8 cellular contexts compared by ENCODE assay signal in genomic region chr12:4272014-4272975, GRCh38.
A peak's percentile ranks its signal among the peaks of the same experiment; 100 is the strongest.
DNase-seq lines count a peak whose midpoint lies in the region; ATAC-seq and TF ChIP-seq lines count a peak whose summit lies in the region.

No MANE protein-coding gene starts in this region.

- no peaks in the 10 kb centered on the region for H3K9me3 ChIP-seq in BLaER1

- ATAC-seq in GM19372 (IDR thresholded peaks at IDR 0.05; ENCODE audit: low read depth, unreplicated experiment), result peak; percentile 58
- ATAC-seq in HG03039 (IDR thresholded peaks at IDR 0.05; ENCODE audit: unreplicated experiment), result no peak

- H3K4me3 ChIP-seq in BLaER1 (peak overlapping the region; percentile 55), HL-60 (replicated peaks; ENCODE audit: insufficient read depth, low read length) (peak overlapping the region; percentile 6; the same call in 1 of the 2 replicates)

- peak; percentile 43 to 87 for DNase-seq in HL-60 (ENCODE audit: low read depth in 1 of 2, low spot score in 1 of 2)
- DNase-seq in activated CD4-positive, CD25-positive, alpha-beta regulatory T cell treated with anti-CD3 and anti-CD28 coated beads, Interleukin-2, amount 50 U/mL, for 16 hours (ENCODE audit: low read depth, low spot score), result peak; percentile 83
- peak in 34 of 61 donors; percentile 33 to 82 (median 66) for DNase-seq in caudate nucleus (lab: John Stamatoyannopoulos, UW)
- peak; percentile 74 to 75 for DNase-seq in stimulated activated CD4-positive, alpha-beta T cell treated with anti-CD3 and anti-CD28 coated beads, Interleukin-1b, Interleukin-23, amount 100 ng/mL, for 1 hour (ENCODE audit: low read depth in 2 of 2)

- H3K4me2 ChIP-seq in BLaER1, result peak overlapping the region; percentile 69

- peaks cover 85% of the 10 kb centered on the region for H4K20me1 ChIP-seq in BLaER1

- TF ChIP-seq CTCF in HL-60 (IDR thresholded peaks at IDR 0.05; ENCODE audit: insufficient read depth, low read length), result no peak

- no peaks in the 10 kb centered on the region for H3K36me3 ChIP-seq in BLaER1

- H3K4me1 ChIP-seq in BLaER1, result peaks cover 44% of the 10 kb centered on the region

- H3K27ac ChIP-seq in BLaER1 (no peak overlapping the region), HL-60 (replicated peaks) (peak overlapping the region; percentile 81), caudate nucleus (ENCODE audit: low read depth, low read length) (peak overlapping the region; percentile 58), layer of hippocampus (ENCODE audit: low read depth, low read length) (peak overlapping the region; percentile 46)

- peaks cover 99% of the 10 kb centered on the region for H3K27me3 ChIP-seq in BLaER1
- H3K27me3 ChIP-seq in HL-60 (ENCODE audit: insufficient read depth, poor library complexity, severe bottlenecking), result peaks cover 14% of the 10 kb centered on the region
- peaks cover 32% of the 10 kb centered on the region for H3K27me3 ChIP-seq in layer of hippocampus (ENCODE audit: control insufficient read depth, insufficient read depth, low read length)

- H3K9ac ChIP-seq in BLaER1, result no peak overlapping the region
